Comparison of ENCODE assay signal across 10 cellular contexts in the genomic region with DNA sequence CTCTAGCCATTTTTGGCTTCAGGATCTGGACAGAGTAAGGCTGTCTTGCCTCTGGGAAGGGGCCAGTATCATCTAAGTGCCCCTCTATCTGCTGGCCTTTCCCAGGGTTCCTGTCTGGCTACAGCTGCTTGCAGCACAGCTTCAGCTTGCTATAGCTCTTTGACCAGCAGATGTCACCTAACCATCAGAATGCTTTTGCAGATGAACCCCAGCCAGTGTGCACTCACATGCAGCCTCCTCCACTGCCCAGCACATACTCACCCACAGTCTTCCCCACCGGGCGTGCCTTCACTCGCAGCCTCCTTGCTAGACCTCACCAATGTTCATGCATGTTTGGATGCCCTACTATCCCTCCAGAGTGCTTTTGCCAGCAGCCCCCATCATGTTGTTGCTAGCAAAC.
DNase-seq lines count a peak whose midpoint lies in the region; ATAC-seq and TF ChIP-seq lines count a peak whose summit lies in the region.
"Had no signal": no experiment of that assay in that cellular context is flagged by ENCODE, and none has a peak within 500 bp of the region (broad histone marks: within the 10 kb centered on the region; RNA-seq: fewer than 3 reads in every experiment).

No MANE protein-coding gene starts in this region.

- H3K27ac ChIP-seq in HCT116 (ENCODE audit: low read depth, low read length) (no peak overlapping the region), SK-N-SH (ENCODE audit: low read depth in 2 of 2, low read length in 1 of 2) (no peak overlapping the region), caudate nucleus (ENCODE audit: low read depth, low read length) (no peak overlapping the region)

- ATAC-seq in HCT116 (peak; percentile 88), HG03025 (IDR thresholded peaks at IDR 0.05; ENCODE audit: low FRiP score, unreplicated experiment) (no peak), HG03439 (IDR thresholded peaks at IDR 0.05; ENCODE audit: unreplicated experiment) (no peak)
- ATAC-seq: activated CD4-positive, alpha-beta T cell treated with anti-CD3 and anti-CD28 coated beads for 36 hours had no signal

- peak; percentile 68 for TF ChIP-seq CTCF in BE2C (IDR thresholded peaks at IDR 0.05; ENCODE audit: low read depth, low read length)
- peak; percentile 18 to 40 (median 37); a peak in 4 of 6 replicates for TF ChIP-seq CTCF in HCT116 (IDR thresholded peaks at IDR 0.05 in 2 of 3, conservative IDR thresholded peaks at IDR 0.05 in 1 of 3; ENCODE audit: borderline replicate concordance in 1 of 3, insufficient read depth in 1 of 3, low read depth in 2 of 3, low read length in 2 of 3)
- peak; percentile 18; the same call in 1 of the 2 replicates for TF ChIP-seq CTCF in SK-N-SH (IDR thresholded peaks at IDR 0.05)

- H3K9me3 ChIP-seq in BE2C: no peaks in the 10 kb centered on the region
- no peaks in the 10 kb centered on the region for H3K9me3 ChIP-seq in HCT116 (ENCODE audit: control insufficient read depth in 1 of 2, insufficient read depth in 1 of 2, low read depth in 1 of 2, low read length in 2 of 2)
- no peaks in the 10 kb centered on the region for H3K9me3 ChIP-seq in SK-N-SH
- H3K9me3 ChIP-seq: Caco-2 had no signal

- H3K27me3 ChIP-seq in BE2C: no peaks in the 10 kb centered on the region
- no peaks in the 10 kb centered on the region for H3K27me3 ChIP-seq in HCT116 (ENCODE audit: insufficient read depth, low read length)
- no peaks in the 10 kb centered on the region for H3K27me3 ChIP-seq in SK-N-SH (ENCODE audit: insufficient read depth)

- H2AFZ ChIP-seq in HCT116 (ENCODE audit: low read depth, low read length, poor library complexity, severe bottlenecking): no peak overlapping the region
- no peak overlapping the region for H2AFZ ChIP-seq in SK-N-SH (ENCODE audit: low read depth)

- H3K79me2 ChIP-seq in HCT116 (ENCODE audit: insufficient read depth, low read length) (no peaks in the 10 kb centered on the region), SK-N-SH (ENCODE audit: insufficient read depth) (no peaks in the 10 kb centered on the region)

- CTCF ChIA-PET in HCT116 (lab: Charles Lee) (interaction anchor here (0.9 to 2.9 kb wide), 6 partner anchors 605 to 728 kb away, joined by 3 to 17 read pairs (median 8); no protein-coding TSS in a partner anchor), SK-N-SH (lab: Yijun Ruan, JAX) (interaction anchor here (1.7 kb wide), 1 partner anchor 613 kb away, joined by 9 read pairs; no protein-coding TSS in a partner anchor)

- no peaks in the 10 kb centered on the region for H3F3A ChIP-seq in SK-N-SH (replicated peaks; ENCODE audit: insufficient read depth)

- TF ChIP-seq POLR2A in HCT116 (IDR thresholded peaks at IDR 0.05; ENCODE audit: borderline replicate concordance, extremely low read depth, insufficient read depth, insufficient read length): no peak

- no TSS peak for BruUV-seq in HCT116 (replicated peaks; lab: Mats Ljungman, UMichigan)

- H4K20me1 ChIP-seq in HCT116 (ENCODE audit: insufficient read depth): no peaks in the 10 kb centered on the region
- H4K20me1 ChIP-seq in SK-N-SH (ENCODE audit: insufficient read depth): no peaks in the 10 kb centered on the region

- RAD21 ChIA-PET in HCT116 (lab: Charles Lee; ENCODE audit: low non-redundant PET in 1 of 2, low total read pairs in 2 of 2, uncharacterized antibody in 2 of 2, unreplicated experiment in 2 of 2): interaction anchor here (0.6 to 1.7 kb wide), 5 partner anchors 610 to 728 kb away, joined by 3 to 7 read pairs (median 3); no protein-coding TSS in a partner anchor

- WGBS in SK-N-SH (ENCODE audit: low lambda C conversion rate): 89% methylated on average over 3 of the region's 3 CpGs

- no peak overlapping the region for H3K4me2 ChIP-seq in HCT116 (ENCODE audit: low read length)
- no peak overlapping the region for H3K4me2 ChIP-seq in SK-N-SH

- no peaks in the 10 kb centered on the region for H3K9me2 ChIP-seq in HCT116 (ENCODE audit: insufficient read depth)
- peaks cover 5% of the 10 kb centered on the region; the same call in 1 of the 2 replicates for H3K9me2 ChIP-seq in SK-N-SH

- H3K4me3 ChIP-seq in BE2C (ENCODE audit: low read depth, low read length) (no peak overlapping the region), HCT116 (replicated peaks in 1 of 2; ENCODE audit: low read depth in 1 of 2, low read length in 2 of 2) (no peak overlapping the region), SK-N-SH (ENCODE audit: low read depth in 2 of 2, low read length in 1 of 2) (no peak overlapping the region)

- POLR2A ChIA-PET in HCT116 (lab: Charles Lee) (no interaction called here), SK-N-SH (lab: Yijun Ruan, JAX) (no interaction called here)

- intact Hi-C loops in HCT116 (cut with micrococcal nuclease): loop anchor here (2.0 kb wide), 2 partner anchors 612 to 728 kb away; no protein-coding TSS in a partner anchor

- DNase-seq in BE2C (peak; percentile 54), HCT116 (ENCODE audit: low read depth, low spot score) (peak; percentile 7), SK-N-SH (peak; percentile 31), hepatic stellate cell (ENCODE audit: low spot score) (peak; percentile 0), caudate nucleus (lab: John Stamatoyannopoulos, UW) (no peak), putamen (ENCODE audit: low spot score) (no peak)
- DNase-seq: activated CD4-positive, alpha-beta T cell treated with anti-CD3 and anti-CD28 coated beads for 36 hours had no signal

- H3K9ac ChIP-seq in HCT116 (ENCODE audit: low read length) (no peak overlapping the region), SK-N-SH (no peak overlapping the region)

- H3K36me3 ChIP-seq in BE2C (no peaks in the 10 kb centered on the region), HCT116 (ENCODE audit: control insufficient read depth in 1 of 2, insufficient read depth in 2 of 2, low read length in 2 of 2) (no peaks in the 10 kb centered on the region), SK-N-SH (replicated peaks in 1 of 2; ENCODE audit: control insufficient read depth in 1 of 2, insufficient read depth in 2 of 2, low read length in 1 of 2) (no peaks in the 10 kb centered on the region)

- no peak for TF ChIP-seq EP300 in SK-N-SH (IDR thresholded peaks at IDR 0.05; ENCODE audit: borderline replicate concordance in 1 of 2, low read depth in 1 of 2, low read length in 1 of 2)

- TF ChIP-seq RAD21 in HCT116 (IDR thresholded peaks at IDR 0.05; ENCODE audit: low read depth) (peak; percentile 63), SK-N-SH (IDR thresholded peaks at IDR 0.05; ENCODE audit: low read length) (peak; percentile 66)

- H3K4me1 ChIP-seq in BE2C: no peaks in the 10 kb centered on the region; the same call in none of the 2 replicates
- H3K4me1 ChIP-seq in HCT116 (ENCODE audit: control insufficient read depth in 1 of 2, insufficient read depth in 2 of 2, low read length in 2 of 2): no peaks in the 10 kb centered on the region
- H3K4me1 ChIP-seq in SK-N-SH (ENCODE audit: control insufficient read depth in 1 of 2, insufficient read depth in 2 of 2, low read depth in 1 of 2, low read length in 1 of 2): no peaks in the 10 kb centered on the region
- H3K4me1 ChIP-seq: Caco-2 had no signal

TF ChIP-seq in HCT116, 20 proteins besides CTCF, POLR2A, EP300 and RAD21 (continues in another document):
- TF ChIP-seq, protein P1, sequence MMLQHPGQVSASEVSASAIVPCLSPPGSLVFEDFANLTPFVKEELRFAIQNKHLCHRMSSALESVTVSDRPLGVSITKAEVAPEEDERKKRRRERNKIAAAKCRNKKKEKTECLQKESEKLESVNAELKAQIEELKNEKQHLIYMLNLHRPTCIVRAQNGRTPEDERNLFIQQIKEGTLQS (IDR thresholded peaks at IDR 0.05): no peak
- TF ChIP-seq TCF7L2 (IDR thresholded peaks at IDR 0.05; ENCODE audit: borderline replicate concordance, extremely low read depth, insufficient read depth, insufficient read length): no peak
- no peak for TF ChIP-seq JUND (IDR thresholded peaks at IDR 0.05)
- no peak for TF ChIP-seq SIN3A (IDR thresholded peaks at IDR 0.05; ENCODE audit: low read depth)
- TF ChIP-seq EZH2phosphoT487 (IDR thresholded peaks at IDR 0.05; ENCODE audit: borderline replicate concordance): no peak
- TF ChIP-seq ELF1 (IDR thresholded peaks at IDR 0.05; ENCODE audit: borderline replicate concordance, low read depth): no peak
- TF ChIP-seq CEBPB (IDR thresholded peaks at IDR 0.05; ENCODE audit: low read depth): no peak
- TF ChIP-seq ZNF274 (IDR thresholded peaks at IDR 0.05; ENCODE audit: low read depth, low read length): no peak
- no peak for TF ChIP-seq SP1 (IDR thresholded peaks at IDR 0.05; ENCODE audit: low read depth)
- no peak for TF ChIP-seq ZFX (IDR thresholded peaks at IDR 0.05)
- no peak for TF ChIP-seq FOSL1 (IDR thresholded peaks at IDR 0.05; ENCODE audit: low read depth)
- TF ChIP-seq SRF (IDR thresholded peaks at IDR 0.05; ENCODE audit: low read depth): no peak
- no peak for TF ChIP-seq EGR1 (IDR thresholded peaks at IDR 0.05; ENCODE audit: low read depth)

TF ChIP-seq in SK-N-SH, 30 proteins besides CTCF, POLR2A, EP300 and RAD21:
- peak; percentile 48 for TF ChIP-seq SMC3 (IDR thresholded peaks at IDR 0.05; ENCODE audit: low read depth, low read length)
- no peak for TF ChIP-seq SIN3A (IDR thresholded peaks at IDR 0.05; ENCODE audit: borderline replicate concordance, low read depth, low read length)

Comparison
In these comparisons a context has a peak if more than half of its experiments do, and no peak if none do; other contexts are left out.
1. DNase-seq: peak in BE2C (single experiment), HCT116 (single experiment), SK-N-SH (single experiment) and hepatic stellate cell (single experiment); none in caudate nucleus (0 of 61) and putamen (single experiment).
2. CTCF ChIP-seq: peak in every context shown above with its lines; median percentile 68 in BE2C; 37 in HCT116; 18 in SK-N-SH.